ENCODE assay signal across 8 cellular contexts in genomic region chr3:59052803-59053411, GRCh38. TPM values are rescaled to one million over a fixed set of nuclear protein-coding genes. Genes with fewer than 3 reads are reported as not detected.
DNase-seq lines count a peak whose midpoint lies in the region; ATAC-seq and TF ChIP-seq lines count a peak whose summit lies in the region.

No MANE protein-coding gene starts in this region.

- no peaks in the 10 kb centered on the region for H3K27me3 Mint-ChIP-seq in neural crest cell (ENCODE audit: low read depth)
- H3K27me3 Mint-ChIP-seq in effector memory CD8-positive, alpha-beta T cell = no peaks in the 10 kb centered on the region

- CTCF ChIA-PET in mammary epithelial cell (lab: Charles Lee; ENCODE audit: low non-redundant PET) = interaction anchor here (0.5 to 0.7 kb wide), 5 partner anchors 54 to 1726 kb away, joined by 3 to 6 read pairs (median 4); no protein-coding TSS in a partner anchor

- no peak overlapping the region for H3K4me3 ChIP-seq in mammary epithelial cell (replicated peaks in 1 of 3; ENCODE audit: insufficient read depth in 1 of 3, low read depth in 2 of 3, low read length in 3 of 3)

- peak overlapping the region; percentile 36 for H2AFZ ChIP-seq in mammary epithelial cell (ENCODE audit: low read depth, low read length)

- no peak overlapping the region for H3K9ac ChIP-seq in mammary epithelial cell (ENCODE audit: insufficient read depth, low read length)

- peaks cover 6% of the 10 kb centered on the region for H3K79me2 ChIP-seq in mammary epithelial cell (ENCODE audit: insufficient read depth, low read length)

- TF ChIP-seq CTCF in mammary epithelial cell (conservative IDR thresholded peaks at IDR 0.05 in 1 of 2, IDR thresholded peaks at IDR 0.05 in 1 of 2; ENCODE audit: extremely low read depth in 1 of 2, insufficient read depth in 1 of 2, low read depth in 1 of 2, low read length in 2 of 2) (peak; percentile 72 to 73), neural crest cell (conservative IDR thresholded peaks at IDR 0.05) (peak; percentile 66)

- H3K36me3 Mint-ChIP-seq in neural crest cell (ENCODE audit: low read depth) = no peaks in the 10 kb centered on the region
- H3K36me3 Mint-ChIP-seq in effector memory CD8-positive, alpha-beta T cell (ENCODE audit: insufficient read depth) = peaks cover 4% of the 10 kb centered on the region

- peaks cover 17% of the 10 kb centered on the region for H3K4me1 Mint-ChIP-seq in neural crest cell
- H3K4me1 Mint-ChIP-seq in effector memory CD8-positive, alpha-beta T cell (ENCODE audit: low read depth in 2 of 2) = no peaks in the 10 kb centered on the region

- 50% methylated on average over 2 of the region's 2 CpGs for WGBS in mammary epithelial cell (ENCODE audit: low coverage, missing lambda C conversion rate)

- H3K9me3 Mint-ChIP-seq in neural crest cell = peaks cover 2% of the 10 kb centered on the region
- no peaks in the 10 kb centered on the region for H3K9me3 Mint-ChIP-seq in effector memory CD8-positive, alpha-beta T cell

- no peaks in the 10 kb centered on the region for H3K9me3 ChIP-seq in mammary epithelial cell (replicated peaks; ENCODE audit: insufficient read depth, low read length)

- dilution Hi-C loops in mammary epithelial cell (cut with HindIII; ENCODE audit: low sequenced_read_pairs) = no loop called here

- no peak overlapping the region for H3K27ac Mint-ChIP-seq in neural crest cell (ENCODE audit: unreplicated experiment)
- no peak overlapping the region for H3K27ac Mint-ChIP-seq in effector memory CD8-positive, alpha-beta T cell

- DNase-seq in SHP77 (lab: John Stamatoyannopoulos, UW) (peak; percentile 11 to 47), SHP77 treated with DMSO at 0.1 percent for 48 hours (lab: John Stamatoyannopoulos, UW) (no peak), LHCN-M2 (ENCODE audit: low read depth) (peak; percentile 64), mammary epithelial cell (peak; percentile 59), neural crest cell (ENCODE audit: low read depth, low spot score) (no peak), anterior cingulate cortex (lab: John Stamatoyannopoulos, UW) (no peak)
- no peak for DNase-seq in effector memory CD8-positive, alpha-beta T cell
- DNase-seq in stimulated activated naive CD4-positive, alpha-beta T cell treated with Interleukin-2 at 50 U/mL for 16 hours (lab: John Stamatoyannopoulos, UW) = no peak

- peak overlapping the region; percentile 0 for H3K27ac ChIP-seq in mammary epithelial cell (ENCODE audit: insufficient read depth, low read depth, low read length)

- H3K4me2 ChIP-seq in mammary epithelial cell (ENCODE audit: insufficient read depth, low read depth, low read length) = no peak overlapping the region

- intact Hi-C loops in mammary epithelial cell (cut with micrococcal nuclease) = loop anchor here (1.0 to 5.0 kb wide), 7 partner anchors 59 to 486 kb away; no protein-coding TSS in a partner anchor

- in situ Hi-C loops in mammary epithelial cell (cut with MboI; ENCODE audit: low sequenced_read_pairs in 2 of 2) = loop anchor here in 1 of 2 donors (5.0 to 10.0 kb wide), 2 partner anchors 58 to 231 kb away; no protein-coding TSS in a partner anchor

- no TSS peak for BruUV-seq in mammary epithelial cell (replicated peaks; lab: Mats Ljungman, UMichigan)

- ATAC-seq in effector memory CD8-positive, alpha-beta T cell (replicated peaks) = no peak

- H4K20me1 ChIP-seq in mammary epithelial cell (ENCODE audit: insufficient read depth, low read length) = no peaks in the 10 kb centered on the region

- no peaks in the 10 kb centered on the region for H3K27me3 ChIP-seq in mammary epithelial cell (ENCODE audit: insufficient read depth, low read length)

- H3K4me1 ChIP-seq in mammary epithelial cell (ENCODE audit: insufficient read depth, low read length) = peaks cover 15% of the 10 kb centered on the region

- no peaks in the 10 kb centered on the region for H3K36me3 ChIP-seq in mammary epithelial cell (ENCODE audit: insufficient read depth, low read length)

- H3K4me3 Mint-ChIP-seq in neural crest cell = peak overlapping the region; percentile 29
- H3K4me3 Mint-ChIP-seq in effector memory CD8-positive, alpha-beta T cell = no peak overlapping the region

RNA-seq across cellular contexts. Expression of gene CFAP20DC, which starts 3.1 kb away (rescaled TPM):
- 5.1 and 8.2 TPM in 2 replicates for total RNA-seq in LHCN-M2 (2014; rRNA removed)
- polyA plus RNA-seq in LHCN-M2 (2012) = 1.6 TPM
- 1 to 10 TPM; 3.0 to 9.9 TPM for total RNA-seq in mammary epithelial cell
- 5.9 TPM for polyA plus RNA-seq in mammary epithelial cell
- 6.9 TPM for polyA minus RNA-seq in mammary epithelial cell
- total RNA-seq in neural crest cell = 10.4 and 12.8 TPM in 2 replicates

Comparison
In these comparisons a context has a peak if more than half of its experiments do, and no peak if none do; other contexts are left out.
1. DNase-seq: peak in SHP77 (2 of 2), LHCN-M2 (single experiment) and mammary epithelial cell (single experiment); none in SHP77 treated with DMSO at 0.1 percent for 48 hours (single experiment), neural crest cell (single experiment), effector memory CD8-positive, alpha-beta T cell (0 of 3), stimulated activated naive CD4-positive, alpha-beta T cell treated with Interleukin-2 at 50 U/mL for 16 hours (single experiment) and anterior cingulate cortex (0 of 58).